In genomic region chr5:14237313-14238086, GRCh38 we compare ENCODE assay signal across 2 cellular contexts.
A peak's percentile ranks its signal among the peaks of the same experiment; 100 is the strongest.
TF ChIP-seq lines count a peak whose summit lies in the region.

No MANE protein-coding gene starts in this region.

TF ChIP-seq in IMR-90, 13 proteins besides CTCF, POLR2A, EP300 and RAD21:
- TF ChIP-seq ELK1 (IDR thresholded peaks at IDR 0.05; ENCODE audit: borderline replicate concordance, low read depth, low read length) (no peak), MAFK (IDR thresholded peaks at IDR 0.05; ENCODE audit: low read depth, low read length) (peak; percentile 99), NFE2L2 (IDR thresholded peaks at IDR 0.05; ENCODE audit: low read depth, low read length) (peak; percentile 95), MXI1 (IDR thresholded peaks at IDR 0.05; ENCODE audit: borderline replicate concordance, low read depth, low read length) (no peak; the same call in 1 of the 2 replicates)

TF ChIP-seq in K562, 482 proteins besides CTCF, POLR2A, EP300 and RAD21 (continued from another document):
- peak; percentile 94 for TF ChIP-seq MAFG (tag; conservative IDR thresholded peaks at IDR 0.05)
- no peak for TF ChIP-seq STAG1 (CRISPR knock-in tag; IDR thresholded peaks at IDR 0.05; ENCODE audit: borderline replicate concordance)
- TF ChIP-seq ZC3H4 (CRISPR knock-in tag; IDR thresholded peaks at IDR 0.05; ENCODE audit: borderline replicate concordance), result no peak
- TF ChIP-seq NFE2 (IDR thresholded peaks at IDR 0.05; ENCODE audit: low read depth), result peak; percentile 45
- no peak for TF ChIP-seq ZBTB8A (IDR thresholded peaks at IDR 0.05; ENCODE audit: partially characterized antibody)
- peak; percentile 79; the same call in 1 of the 2 replicates for TF ChIP-seq NFE2L1 (tag; IDR thresholded peaks at IDR 0.05; ENCODE audit: borderline replicate concordance, low read depth)
- TF ChIP-seq POLR2AphosphoS2 (IDR thresholded peaks at IDR 0.05; ENCODE audit: low read length), result no peak
- TF ChIP-seq MAFK (IDR thresholded peaks at IDR 0.05; ENCODE audit: low read length), result peak; percentile 91
- TF ChIP-seq HMG20A (CRISPR knock-in tag; conservative IDR thresholded peaks at IDR 0.05), result no peak
- peak; percentile 90 for TF ChIP-seq C11orf30 (IDR thresholded peaks at IDR 0.05; ENCODE audit: low read depth)
- TF ChIP-seq BACH1 (tag; IDR thresholded peaks at IDR 0.05), result peak; percentile 71; the same call in 1 of the 2 replicates
- peak; percentile 90 for TF ChIP-seq MAFF (IDR thresholded peaks at IDR 0.05; ENCODE audit: low read length)
